Comparison of ENCODE assay signal across 14 cellular contexts in the genomic region with DNA sequence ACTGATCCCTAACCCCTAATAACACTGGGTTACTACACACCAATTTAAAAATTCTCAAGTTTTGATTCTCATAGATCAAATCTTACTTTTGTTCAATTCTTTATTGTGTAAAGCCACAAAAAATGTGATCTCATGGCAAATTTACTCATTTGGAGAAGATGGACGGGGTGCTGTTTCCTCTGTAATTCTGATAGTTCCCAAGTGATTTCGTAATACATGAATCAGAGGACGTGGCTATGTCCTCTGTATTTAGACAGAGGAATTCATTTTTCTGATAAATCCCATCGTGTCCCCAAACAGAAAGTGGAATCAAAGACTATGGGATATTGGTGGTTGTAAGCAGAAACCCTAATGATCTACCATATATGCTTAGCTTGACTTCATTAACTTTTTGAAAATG.
A peak's percentile ranks its signal among the peaks of the same experiment; 100 is the strongest.
DNase-seq lines count a peak whose midpoint lies in the region; ATAC-seq and TF ChIP-seq lines count a peak whose summit lies in the region.
"Had no signal": no experiment of that assay in that cellular context is flagged by ENCODE, and none has a peak within 500 bp of the region (broad histone marks: within the 10 kb centered on the region; RNA-seq: fewer than 3 reads in every experiment).

No MANE protein-coding gene starts in this region.

- TF ChIP-seq CTCF in PC-3 (conservative IDR thresholded peaks at IDR 0.05; ENCODE audit: low read depth, low read length) (no peak), smooth muscle cell (IDR thresholded peaks at IDR 0.05; ENCODE audit: borderline replicate concordance, insufficient read depth, poor library complexity, severe bottlenecking) (no peak), progenitor cell of endocrine pancreas (IDR thresholded peaks at IDR 0.05; ENCODE audit: unreplicated experiment) (no peak)

- peaks cover 4% of the 10 kb centered on the region; the same call in 1 of the 2 replicates for H3K4me1 ChIP-seq in PC-3 (ENCODE audit: insufficient read depth, low read length)
- no peaks in the 10 kb centered on the region for H3K4me1 ChIP-seq in smooth muscle cell (ENCODE audit: low read depth)

- H3F3A ChIP-seq in PC-3 (ENCODE audit: low read length, unreplicated experiment): no peaks in the 10 kb centered on the region
- H3F3A ChIP-seq in smooth muscle cell (ENCODE audit: low read depth): no peaks in the 10 kb centered on the region

- no peak for DNase-seq in activated T-cell treated with anti-CD3 and anti-CD28 coated beads, Interleukin-2, amount 50 U/mL, for 72 hours
- DNase-seq in activated T-cell treated with anti-CD3 and anti-CD28 coated beads, Interleukin-2, amount 50 U/mL, for 1 hour: no peak
- DNase-seq in PC-3 (peak; percentile 46), fibroblast of peridontal ligament (ENCODE audit: extremely low read depth) (peak; percentile 65), smooth muscle cell (lab: John Stamatoyannopoulos, UW; ENCODE audit: unreplicated experiment) (no peak), NCI-H345 (lab: John Stamatoyannopoulos, UW) (no peak), NCI-H187 (lab: John Stamatoyannopoulos, UW) (no peak), progenitor cell of endocrine pancreas (ENCODE audit: low spot score, unreplicated experiment) (no peak)
- DNase-seq: activated B cell treated with CpG ODN at 0.5 μM for 24 hours; activated T-cell treated with anti-CD3 and anti-CD28 coated beads, Interleukin-2, amount 50 U/mL, for 4 hours; midbrain; NK-92 treated with Interleukin-12 subunit alpha and Interleukin-12 subunit beta, amount 100 ng/mL, for 24 hours; posterior cingulate gyrus; stimulated activated CD4-positive, alpha-beta T cell treated with anti-CD3 and anti-CD28 coated beads, Interleukin-2, amount 100 ng/mL, for 24 hours had no signal

- H3K4me1 Mint-ChIP-seq in activated T-cell treated with anti-CD3 and anti-CD28 coated beads, Interleukin-2, amount 50 U/mL, for 72 hours (ENCODE audit: low read depth): peaks cover 35% of the 10 kb centered on the region
- peaks cover 1% of the 10 kb centered on the region for H3K4me1 Mint-ChIP-seq in progenitor cell of endocrine pancreas (ENCODE audit: low read depth)

- peak overlapping the region; percentile 13; the same call in 1 of the 2 replicates for H3K4me2 ChIP-seq in PC-3 (ENCODE audit: low read length)
- H3K4me2 ChIP-seq in smooth muscle cell: peak overlapping the region; percentile 60

- H3K27ac ChIP-seq in PC-3 (ENCODE audit: low read length): no peak overlapping the region
- H3K27ac ChIP-seq in smooth muscle cell (ENCODE audit: low read depth): no peak overlapping the region

- CTCF ChIA-PET in PC-3 (lab: Charles Lee): interaction anchor here (0.7 kb wide), 1 partner anchor 500 kb away, joined by 5 read pairs; no protein-coding TSS in a partner anchor

- no peaks in the 10 kb centered on the region for H3K9me2 ChIP-seq in PC-3 (replicated peaks; ENCODE audit: low read length)

- no peak overlapping the region for H3K27ac Mint-ChIP-seq in activated T-cell treated with anti-CD3 and anti-CD28 coated beads, Interleukin-2, amount 50 U/mL, for 72 hours
- no peak overlapping the region for H3K27ac Mint-ChIP-seq in progenitor cell of endocrine pancreas
- H3K27ac Mint-ChIP-seq: activated B cell treated with CpG ODN at 0.5 μM for 24 hours had no signal

- H3K27me3 ChIP-seq in PC-3 (ENCODE audit: low read length) (no peaks in the 10 kb centered on the region), smooth muscle cell (ENCODE audit: low read depth) (no peaks in the 10 kb centered on the region)

- POLR2A ChIA-PET in PC-3 (lab: Charles Lee; ENCODE audit: unreplicated experiment): no interaction called here

- BruUV-seq in PC-3 (replicated peaks; lab: Mats Ljungman, UMichigan): no TSS peak

- ATAC-seq in activated T-cell treated with anti-CD3 and anti-CD28 coated beads, Interleukin-2, amount 50 U/mL, for 72 hours (replicated peaks in 1 of 2): peak; percentile 24 to 67
- ATAC-seq in PC-3: no peak
- ATAC-seq: activated T-cell treated with anti-CD3 and anti-CD28 coated beads, Interleukin-2, amount 50 U/mL, for 4 hours had no signal

- H3K79me2 ChIP-seq in PC-3 (ENCODE audit: low read length) (no peaks in the 10 kb centered on the region), smooth muscle cell (ENCODE audit: low read depth) (no peaks in the 10 kb centered on the region)

- 34% methylated on average over 4 of the region's 4 CpGs for WGBS in smooth muscle cell (ENCODE audit: low lambda C conversion rate)

- H3K9me3 Mint-ChIP-seq in activated T-cell treated with anti-CD3 and anti-CD28 coated beads, Interleukin-2, amount 50 U/mL, for 72 hours: peaks cover 10 to 16% of the 10 kb centered on the region in 2 donors
- H3K9me3 Mint-ChIP-seq in progenitor cell of endocrine pancreas (ENCODE audit: low read depth): peaks cover 12% of the 10 kb centered on the region

- H3K9ac ChIP-seq in PC-3 (ENCODE audit: low read length) (no peak overlapping the region), smooth muscle cell (ENCODE audit: low read depth) (no peak overlapping the region)

- H2AFZ ChIP-seq in PC-3 (ENCODE audit: low read length) (no peak overlapping the region), smooth muscle cell (ENCODE audit: low read depth) (no peak overlapping the region)

- no peaks in the 10 kb centered on the region for H3K36me3 ChIP-seq in PC-3 (ENCODE audit: low read depth, low read length)
- no peaks in the 10 kb centered on the region for H3K36me3 ChIP-seq in smooth muscle cell (ENCODE audit: low read depth)

- no peak overlapping the region for H3K4me3 Mint-ChIP-seq in activated T-cell treated with anti-CD3 and anti-CD28 coated beads, Interleukin-2, amount 50 U/mL, for 72 hours
- H3K4me3 Mint-ChIP-seq in progenitor cell of endocrine pancreas (ENCODE audit: low read depth): no peak overlapping the region
- H3K4me3 Mint-ChIP-seq: activated B cell treated with CpG ODN at 0.5 μM for 24 hours; activated T-cell treated with anti-CD3 and anti-CD28 coated beads, Interleukin-2, amount 50 U/mL, for 4 hours had no signal

- H3K27me3 Mint-ChIP-seq in activated T-cell treated with anti-CD3 and anti-CD28 coated beads, Interleukin-2, amount 50 U/mL, for 72 hours (ENCODE audit: low read depth): peaks cover 19% of the 10 kb centered on the region
- peaks cover 36% of the 10 kb centered on the region for H3K27me3 Mint-ChIP-seq in progenitor cell of endocrine pancreas

- H3K9me3 ChIP-seq in PC-3 (ENCODE audit: low read length): 0 out of 2 replicates have a peak, but pooled peaks cover 14% of the 10 kb centered on the region
- no peaks in the 10 kb centered on the region for H3K9me3 ChIP-seq in smooth muscle cell (replicated peaks; ENCODE audit: low read depth)

- H3K36me3 Mint-ChIP-seq in activated T-cell treated with anti-CD3 and anti-CD28 coated beads, Interleukin-2, amount 50 U/mL, for 72 hours (ENCODE audit: insufficient read depth in 2 of 2): peaks cover 13 to 22% of the 10 kb centered on the region in 2 donors
- no peaks in the 10 kb centered on the region for H3K36me3 Mint-ChIP-seq in progenitor cell of endocrine pancreas (ENCODE audit: insufficient read depth)

- H3K4me3 ChIP-seq in PC-3 (ENCODE audit: low read length): no peak overlapping the region
- no peak overlapping the region for H3K4me3 ChIP-seq in smooth muscle cell

- no peaks in the 10 kb centered on the region for H4K20me1 ChIP-seq in PC-3 (ENCODE audit: low read length)
- H4K20me1 ChIP-seq in smooth muscle cell (ENCODE audit: low read depth): no peaks in the 10 kb centered on the region

- intact Hi-C loops in PC-3 (cut with micrococcal nuclease): loop anchor here (10.0 kb wide), 1 partner anchor 829 kb away; no protein-coding TSS in a partner anchor

Comparison
In these comparisons a context has a peak if more than half of its experiments do, and no peak if none do; other contexts are left out.
1. DNase-seq: peak in PC-3 (single experiment) and fibroblast of peridontal ligament (single experiment); none in activated T-cell treated with anti-CD3 and anti-CD28 coated beads, Interleukin-2, amount 50 U/mL, for 72 hours (0 of 2), activated T-cell treated with anti-CD3 and anti-CD28 coated beads, Interleukin-2, amount 50 U/mL, for 1 hour (single experiment), smooth muscle cell (single experiment), NCI-H345 (single experiment), NCI-H187 (0 of 2) and progenitor cell of endocrine pancreas (single experiment).